ENCODE assay signal across 1 cellular context in genomic region chr17:75901727-75902126, GRCh38.
A peak's percentile ranks its signal among the peaks of the same experiment; 100 is the strongest.
TF ChIP-seq lines count a peak whose summit lies in the region.

No MANE protein-coding gene starts in this region.

TF ChIP-seq in HepG2, 621 proteins besides CTCF, POLR2A, EP300 and RAD21:
- TF ChIP-seq ARID3A (IDR thresholded peaks at IDR 0.05; ENCODE audit: low read depth, low read length) (no peak), AGO2 (optimal IDR thresholded peaks at IDR 0.05; ENCODE audit: low read depth, low read length) (peak; percentile 17), RBFOX2 (IDR thresholded peaks at IDR 0.05; ENCODE audit: low read depth, low read length) (peak; percentile 59), ZNF687 (CRISPR knock-in tag; IDR thresholded peaks at IDR 0.05) (0 out of 2 replicates have a peak, but pooled peaks have one; percentile 5)
